ENCODE assay signal across 10 cellular contexts in genomic region chr13:74015137-74015536, GRCh38.
DNase-seq lines count a peak whose midpoint lies in the region; ATAC-seq and TF ChIP-seq lines count a peak whose summit lies in the region.
"Had no signal": no experiment of that assay in that cellular context is flagged by ENCODE, and none has a peak within 500 bp of the region (broad histone marks: within the 10 kb centered on the region; RNA-seq: fewer than 3 reads in every experiment).

No MANE protein-coding gene starts in this region.

- H3K9me2 ChIP-seq in Loucy (replicated peaks; ENCODE audit: low read depth, low read length): no peaks in the 10 kb centered on the region

- no peak overlapping the region for H3K9ac ChIP-seq in Loucy (ENCODE audit: low read depth, low read length, poor library complexity, severe bottlenecking)

- no peak overlapping the region for H2AFZ ChIP-seq in Loucy (ENCODE audit: low read length)

- H3K4me3 ChIP-seq in Loucy (ENCODE audit: low read length, poor library complexity, severe bottlenecking): no peak overlapping the region
- no peak overlapping the region for H3K4me3 ChIP-seq in epithelial cell of proximal tubule (ENCODE audit: low read depth, low read length)

- H3K9me3 ChIP-seq in Loucy (ENCODE audit: insufficient read depth, low read depth, low read length): no peaks in the 10 kb centered on the region

- DNase-seq in ACHN: peak; percentile 9
- DNase-seq in epithelial cell of proximal tubule (ENCODE audit: low read depth): no peak
- DNase-seq in NCI-H2029 treated with DMSO at 0.1 percent for 48 hours (lab: John Stamatoyannopoulos, UW): no peak
- no peak for DNase-seq in cortex of kidney (lab: John Stamatoyannopoulos, UW)
- no peak for DNase-seq in activated CD4-positive, alpha-beta T cell treated with anti-CD3 and anti-CD28 coated beads for 48 hours
- DNase-seq: NCI-H1436 treated with DMSO at 0.1 percent for 48 hours, SHP77 had no signal

- peaks cover 33% of the 10 kb centered on the region for H3K79me2 ChIP-seq in Loucy (ENCODE audit: insufficient read depth, low read length)

- no peaks in the 10 kb centered on the region for H3K27me3 ChIP-seq in Loucy (ENCODE audit: insufficient read depth, low read length, poor library complexity, severe bottlenecking)

- in situ Hi-C loops in ACHN (cut with HindIII; ENCODE audit: low pct_ligation_motif_present, low pct_unique_long_range_greater_than_20kb, low sequenced_read_pairs): no loop called here

- ATAC-seq in GM19395 (IDR thresholded peaks at IDR 0.05; ENCODE audit: unreplicated experiment) (peak; percentile 60), GM19455 (IDR thresholded peaks at IDR 0.05; ENCODE audit: unreplicated experiment) (no peak)

- H3K4me2 ChIP-seq in Loucy (ENCODE audit: low read depth, low read length, poor library complexity, severe bottlenecking): no peak overlapping the region

- H3K4me1 ChIP-seq in Loucy (ENCODE audit: insufficient read depth, low read length, poor library complexity, severe bottlenecking): peaks cover 20% of the 10 kb centered on the region

- no peaks in the 10 kb centered on the region for H3K36me3 ChIP-seq in Loucy (ENCODE audit: insufficient read depth, low read length)

- TF ChIP-seq CTCF in Loucy (conservative IDR thresholded peaks at IDR 0.05; ENCODE audit: low read length) (peak; percentile 49), epithelial cell of proximal tubule (conservative IDR thresholded peaks at IDR 0.05; ENCODE audit: low read depth, low read length) (peak; percentile 40)

- H3F3A ChIP-seq in Loucy (ENCODE audit: low read depth): no peaks in the 10 kb centered on the region

- peaks cover 4% of the 10 kb centered on the region for H4K20me1 ChIP-seq in Loucy (ENCODE audit: insufficient read depth, low read length, poor library complexity, severe bottlenecking)
